ENCODE assay signal across 16 cellular contexts in the genomic region with DNA sequence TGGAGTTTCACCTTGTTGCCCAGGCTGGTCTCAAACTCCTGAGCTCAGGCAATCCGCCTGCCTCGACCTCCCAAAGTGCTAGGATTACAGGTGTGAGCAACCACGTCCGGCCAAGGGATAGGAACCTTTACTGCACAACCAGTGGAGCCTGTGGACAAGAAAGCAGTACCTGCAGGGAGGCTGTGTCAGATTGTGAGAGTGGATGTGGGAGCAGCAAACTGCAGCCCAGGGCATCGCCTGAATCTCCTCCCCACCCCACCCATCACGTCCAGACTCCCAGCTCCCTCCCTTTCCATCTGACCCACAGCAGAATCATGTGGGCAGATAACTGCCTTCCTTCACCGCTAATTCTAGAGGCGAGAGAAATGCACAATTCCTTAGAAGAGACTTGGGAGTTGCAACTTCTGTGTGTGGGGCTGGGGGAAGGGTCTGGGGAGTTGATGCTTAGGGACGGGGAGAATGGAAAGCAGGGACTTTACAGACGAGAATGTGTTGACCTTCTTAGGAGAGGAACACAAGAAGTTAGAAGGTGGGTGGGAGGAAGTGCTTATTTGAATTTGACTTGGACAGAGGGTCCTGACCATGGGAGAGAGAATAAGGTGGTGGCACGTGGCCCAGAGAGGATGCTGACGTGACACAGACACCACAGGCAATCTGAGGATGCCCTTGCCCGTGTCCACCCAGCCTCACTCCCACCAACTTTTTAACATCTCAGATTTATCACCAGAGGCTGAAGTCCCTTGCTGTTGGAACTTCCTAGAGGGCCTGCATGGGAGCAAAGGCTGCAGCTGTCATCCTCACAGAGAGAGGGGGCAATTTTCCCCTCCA. TPM values are rescaled to one million over a fixed set of nuclear protein-coding genes. Genes with fewer than 3 reads are reported as not detected.
A peak's percentile ranks its signal among the peaks of the same experiment; 100 is the strongest.
DNase-seq lines count a peak whose midpoint lies in the region; ATAC-seq and TF ChIP-seq lines count a peak whose summit lies in the region.
"Had no signal": no experiment of that assay in that cellular context is flagged by ENCODE, and none has a peak within 500 bp of the region (broad histone marks: within the 10 kb centered on the region; RNA-seq: fewer than 3 reads in every experiment).

No MANE protein-coding gene starts in this region.

- H3K79me2 ChIP-seq in DND-41 (ENCODE audit: insufficient read depth, low read length) = peaks cover 17% of the 10 kb centered on the region

- no peaks in the 10 kb centered on the region for H4K20me1 ChIP-seq in BLaER1
- no peaks in the 10 kb centered on the region for H4K20me1 ChIP-seq in DND-41 (ENCODE audit: insufficient read depth, low read length)

- DNase-seq in DND-41 = peak; percentile 17
- DNase-seq in activated T-helper 2 cell treated with anti-CD3 and anti-CD28 coated beads, Interferon-gamma antibody, Interleukin-2, Interleukin-4, amounts not matched to agents 10 μg/mL and 5 μg/mL and 100 μg/mL, durations not matched to agents 14 hours and 24 hours and 36 hours (ENCODE audit: low spot score) = no peak
- no peak for DNase-seq in naive B cell
- no peak for DNase-seq in NCI-H1092 treated with DMSO at 0.1 percent for 48 hours (lab: John Stamatoyannopoulos, UW)
- DNase-seq in HPDE6-E6E7 (ENCODE audit: extremely low spot score) = no peak
- DNase-seq in GM19240 (ENCODE audit: insufficient read length, low spot score) = no peak
- DNase-seq: NCI-H2029, NCI-H82, SJCRH30 had no signal

- intact Hi-C loops in activated T-helper 2 cell treated with anti-CD3 and anti-CD28 coated beads, Interferon-gamma antibody, Interleukin-2, Interleukin-4, amounts not matched to agents 10 μg/mL and 5 μg/mL and 100 μg/mL, durations not matched to agents 14 hours and 24 hours and 36 hours (cut with micrococcal nuclease) = loop anchor here (5.0 kb wide), 1 partner anchor 35 kb away; no protein-coding TSS in a partner anchor

- TF ChIP-seq CTCF in DND-41 (IDR thresholded peaks at IDR 0.05; ENCODE audit: borderline replicate concordance, extremely low read depth, low read length, poor library complexity, severe bottlenecking) = peak; percentile 30

- peaks cover 68% of the 10 kb centered on the region for H3K4me1 Mint-ChIP-seq in activated T-helper 2 cell treated with anti-CD3 and anti-CD28 coated beads, Interferon-gamma antibody, Interleukin-2, Interleukin-4, amounts not matched to agents 10 μg/mL and 5 μg/mL and 100 μg/mL, durations not matched to agents 14 hours and 24 hours and 36 hours (ENCODE audit: low read depth)
- H3K4me1 Mint-ChIP-seq in naive B cell = peaks cover 33 to 51% (median 39%) of the 10 kb centered on the region in 3 donors

- H3K27me3 Mint-ChIP-seq in activated T-helper 2 cell treated with anti-CD3 and anti-CD28 coated beads, Interferon-gamma antibody, Interleukin-2, Interleukin-4, amounts not matched to agents 10 μg/mL and 5 μg/mL and 100 μg/mL, durations not matched to agents 14 hours and 24 hours and 36 hours (ENCODE audit: low read depth) = no peaks in the 10 kb centered on the region
- peaks cover 0 to 15% (median 8%) of the 10 kb centered on the region in 3 donors for H3K27me3 Mint-ChIP-seq in naive B cell

- ATAC-seq in DND-41 (ENCODE audit: insufficient read depth, low read depth) (0 out of 3 replicates have a peak, but pooled peaks have one; percentile 0), naive B cell (ENCODE audit: low read depth in 2 of 2) (no peak), HG03108 (IDR thresholded peaks at IDR 0.05; ENCODE audit: unreplicated experiment) (no peak)

- H3K4me3 ChIP-seq in BLaER1 (peak overlapping the region; percentile 46), DND-41 (ENCODE audit: low read depth in 1 of 2, low read length in 2 of 2) (peak overlapping the region in 1 of 2 experiments; percentile 46; a peak in 2 of 4 replicates)
- H3K4me3 ChIP-seq: mucosa of descending colon, SJCRH30 had no signal

- H3K4me3 Mint-ChIP-seq in activated T-helper 2 cell treated with anti-CD3 and anti-CD28 coated beads, Interferon-gamma antibody, Interleukin-2, Interleukin-4, amounts not matched to agents 10 μg/mL and 5 μg/mL and 100 μg/mL, durations not matched to agents 14 hours and 24 hours and 36 hours (ENCODE audit: low read depth) = peak overlapping the region; percentile 45
- H3K4me3 Mint-ChIP-seq in naive B cell = peak overlapping the region in 6 of 8 donors; percentile 9 to 77 (median 66)
- H3K4me3 Mint-ChIP-seq: WTC11 had no signal

- H3K4me1 ChIP-seq in BLaER1 (peaks cover 94% of the 10 kb centered on the region), DND-41 (ENCODE audit: insufficient read depth, low read length) (peaks cover 70% of the 10 kb centered on the region)
- H3K4me1 ChIP-seq: SJCRH30 had no signal

- H3K9me3 ChIP-seq in BLaER1 (no peaks in the 10 kb centered on the region), DND-41 (ENCODE audit: insufficient read depth, low read length, severe bottlenecking) (no peaks in the 10 kb centered on the region)
- H3K9me3 ChIP-seq: mucosa of descending colon, SJCRH30 had no signal

- no peaks in the 10 kb centered on the region for H3K9me3 Mint-ChIP-seq in activated T-helper 2 cell treated with anti-CD3 and anti-CD28 coated beads, Interferon-gamma antibody, Interleukin-2, Interleukin-4, amounts not matched to agents 10 μg/mL and 5 μg/mL and 100 μg/mL, durations not matched to agents 14 hours and 24 hours and 36 hours
- no peaks in the 10 kb centered on the region for H3K9me3 Mint-ChIP-seq in naive B cell

- H3K27ac ChIP-seq in BLaER1 (peak overlapping the region; percentile 58), DND-41 (ENCODE audit: low read length) (peak overlapping the region; percentile 96)
- H3K27ac ChIP-seq: KMS-11, SJCRH30 had no signal

- H2AFZ ChIP-seq in DND-41 (ENCODE audit: low read depth, low read length) = peak overlapping the region; percentile 89

- H3K4me2 ChIP-seq in BLaER1 (peak overlapping the region; percentile 96), DND-41 (ENCODE audit: insufficient read depth, low read length) (peak overlapping the region; percentile 66)
- H3K4me2 ChIP-seq: KMS-11 had no signal

- H3K9ac ChIP-seq in BLaER1 (peak overlapping the region; percentile 49), DND-41 (ENCODE audit: low read depth, low read length) (peak overlapping the region; percentile 72)
- H3K9ac ChIP-seq: KMS-11 had no signal

- peaks cover 9% of the 10 kb centered on the region for H3K36me3 Mint-ChIP-seq in activated T-helper 2 cell treated with anti-CD3 and anti-CD28 coated beads, Interferon-gamma antibody, Interleukin-2, Interleukin-4, amounts not matched to agents 10 μg/mL and 5 μg/mL and 100 μg/mL, durations not matched to agents 14 hours and 24 hours and 36 hours (ENCODE audit: low read depth)
- no peaks in the 10 kb centered on the region for H3K36me3 Mint-ChIP-seq in naive B cell
- H3K36me3 Mint-ChIP-seq: WTC11 had no signal

- H3K27ac Mint-ChIP-seq in activated T-helper 2 cell treated with anti-CD3 and anti-CD28 coated beads, Interferon-gamma antibody, Interleukin-2, Interleukin-4, amounts not matched to agents 10 μg/mL and 5 μg/mL and 100 μg/mL, durations not matched to agents 14 hours and 24 hours and 36 hours = peak overlapping the region; percentile 68
- peak overlapping the region in 1 of 6 donors; percentile 65 for H3K27ac Mint-ChIP-seq in naive B cell
- H3K27ac Mint-ChIP-seq: WTC11 had no signal

- H3K27me3 ChIP-seq in BLaER1 (no peaks in the 10 kb centered on the region), DND-41 (ENCODE audit: insufficient read depth, low read length, poor library complexity) (no peaks in the 10 kb centered on the region)
- H3K27me3 ChIP-seq: SJCRH30 had no signal

- H3K36me3 ChIP-seq in BLaER1 (no peaks in the 10 kb centered on the region), DND-41 (ENCODE audit: insufficient read depth, low read length) (no peaks in the 10 kb centered on the region; the same call in 1 of the 2 replicates)
- H3K36me3 ChIP-seq: SJCRH30 had no signal

RNA-seq across cellular contexts. Expression of a gene that starts 4.5 kb away (rescaled TPM):
- 239 and 254 TPM in 2 replicates for total RNA-seq in activated T-helper 2 cell treated with anti-CD3 and anti-CD28 coated beads, Interferon-gamma antibody, Interleukin-2, Interleukin-4, amounts not matched to agents 10 μg/mL and 5 μg/mL and 100 μg/mL, durations not matched to agents 14 hours and 24 hours and 36 hours
- 10 to 100 TPM in 2 of 6 donors, 1 to 10 TPM in 4; 2.9 to 28.7 (median 9.5) TPM for polyA plus RNA-seq in naive B cell (ENCODE audit: low read depth in 6 of 6)
- total RNA-seq: chondrocyte, renal cortical epithelial cell, SJCRH30 had no signal
